Comparison of ENCODE assay signal across 26 cellular contexts in the genomic region with DNA sequence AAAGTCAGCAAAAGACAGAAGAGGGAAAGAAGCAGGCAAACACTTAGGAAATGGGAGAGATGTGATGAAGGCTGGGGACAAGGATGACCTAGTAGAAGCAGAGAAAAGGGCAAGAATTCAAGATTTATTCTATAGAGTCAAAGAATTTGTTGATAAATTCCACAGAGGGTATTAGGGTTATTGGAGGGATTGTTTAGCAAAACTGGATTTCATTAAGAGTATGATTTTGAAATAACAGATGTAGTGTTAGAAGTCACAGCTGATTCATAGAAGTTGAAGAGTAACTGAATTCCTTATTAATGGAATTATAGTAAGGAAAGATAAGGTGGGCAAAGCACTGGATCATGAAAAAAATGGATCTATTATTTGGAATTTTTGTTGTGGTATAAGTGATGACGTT.
"Had no signal": no experiment of that assay in that cellular context is flagged by ENCODE, and none has a peak within 500 bp of the region (broad histone marks: within the 10 kb centered on the region; RNA-seq: fewer than 3 reads in every experiment).

No MANE protein-coding gene starts in this region.

- H3K9me3 Mint-ChIP-seq: activated naive CD4-positive, alpha-beta T cell treated with anti-CD3 and anti-CD28 coated beads, Interleukin-2, amount 50 U/mL, for 72 hours; activated T-helper 17 cell treated with anti-CD3 and anti-CD28 coated beads, Interleukin-2, amount 50 U/mL, for 72 hours; natural killer cell treated with Interleukin-12 subunit alpha and Interleukin-12 subunit beta and Interleukin-15 and Interleukin-18, amount 100 ng/mL, for 72 hours had no signal

- H3K27me3 ChIP-seq: esophagus squamous epithelium, gastroesophageal sphincter, hepatocyte, right lobe of liver had no signal

- H3K4me3 ChIP-seq: esophagus squamous epithelium, gastroesophageal sphincter, hepatocyte, right lobe of liver, thoracic aorta had no signal

- H3K27ac Mint-ChIP-seq: activated CD8-positive, alpha-beta T cell treated with anti-CD3 and anti-CD28 coated beads for 36 hours; activated T-helper 17 cell treated with anti-CD3 and anti-CD28 coated beads, Interleukin-2, amount 50 U/mL, for 72 hours; natural killer cell treated with Interleukin-12 subunit alpha and Interleukin-12 subunit beta and Interleukin-15 and Interleukin-18, amount 100 ng/mL, for 72 hours; progenitor cell of endocrine pancreas; stimulated activated naive CD8-positive, alpha-beta T cell treated with anti-CD3 and anti-CD28 coated beads, Interleukin-15, Interleukin-2, amounts not matched to agents 100 ng/mL and 50 ng/mL, for 24 hours; T-helper 1 cell treated with Interleukin-12 subunit alpha and Interleukin-12 subunit beta and Interleukin-4 antibody, amounts not matched to agents 30 μg/mL and 1 μg/mL, for 36 hours had no signal

- H3K9me3 ChIP-seq: esophagus squamous epithelium, gastroesophageal sphincter, right lobe of liver, thoracic aorta had no signal

- H2AFZ ChIP-seq: hepatocyte had no signal

- H3K4me1 ChIP-seq: gastroesophageal sphincter, right lobe of liver had no signal

- H3K27ac ChIP-seq: epithelial cell of prostate, esophagus squamous epithelium, gastroesophageal sphincter, hepatocyte, right lobe of liver, thoracic aorta, WERI-Rb-1 had no signal

- DNase-seq: activated CD4-positive, alpha-beta T cell treated with anti-CD3 and anti-CD28 coated beads, Interleukin-2, amount 50 U/mL, for 1 hour; activated CD4-positive, CD25-positive, alpha-beta regulatory T cell treated with anti-CD3 and anti-CD28 coated beads, Interleukin-2, amount 50 U/mL, for 72 hours; activated CD8-positive, alpha-beta T cell treated with anti-CD3 and anti-CD28 coated beads for 36 hours; activated gamma-delta T cell treated with Interleukin-2 at 50 U/mL for 16 hours; activated T-cell treated with anti-CD3 and anti-CD28 coated beads, Interleukin-2, amount 50 U/mL, for 4 hours; anterior cingulate cortex; dermis blood vessel endothelial cell; effector CD8-positive, alpha-beta T cell; esophagus squamous epithelium; left colon; right lobe of liver; stimulated activated CD4-positive, alpha-beta T cell treated with anti-CD3 and anti-CD28 coated beads, Interleukin-2, amount 100 ng/mL, for 48 hours; SW 1271; T1000; trophoblast cell; WERI-Rb-1 had no signal

- H3K27me3 Mint-ChIP-seq: activated CD8-positive, alpha-beta T cell treated with anti-CD3 and anti-CD28 coated beads for 36 hours; activated T-helper 17 cell treated with anti-CD3 and anti-CD28 coated beads, Interleukin-2, amount 50 U/mL, for 72 hours; natural killer cell treated with Interleukin-12 subunit alpha and Interleukin-12 subunit beta and Interleukin-15 and Interleukin-18, amount 100 ng/mL, for 72 hours; progenitor cell of endocrine pancreas; stimulated activated naive CD8-positive, alpha-beta T cell treated with anti-CD3 and anti-CD28 coated beads, Interleukin-15, Interleukin-2, amounts not matched to agents 100 ng/mL and 50 ng/mL, for 24 hours had no signal

- H3K4me1 Mint-ChIP-seq: activated T-helper 17 cell treated with anti-CD3 and anti-CD28 coated beads, Interleukin-2, amount 50 U/mL, for 72 hours had no signal

- H3K4me3 Mint-ChIP-seq: activated CD8-positive, alpha-beta T cell treated with anti-CD3 and anti-CD28 coated beads for 36 hours; activated T-cell treated with anti-CD3 and anti-CD28 coated beads, Interleukin-2, amount 50 U/mL, for 4 hours; activated T-helper 17 cell treated with anti-CD3 and anti-CD28 coated beads, Interleukin-2, amount 50 U/mL, for 72 hours; natural killer cell treated with Interleukin-12 subunit alpha and Interleukin-12 subunit beta and Interleukin-15 and Interleukin-18, amount 100 ng/mL, for 72 hours; stimulated activated naive CD8-positive, alpha-beta T cell treated with anti-CD3 and anti-CD28 coated beads, Interleukin-15, Interleukin-2, amounts not matched to agents 100 ng/mL and 50 ng/mL, for 24 hours; T-helper 1 cell treated with Interleukin-12 subunit alpha and Interleukin-12 subunit beta and Interleukin-4 antibody, amounts not matched to agents 30 μg/mL and 1 μg/mL, for 36 hours had no signal

- H3K36me3 ChIP-seq: right lobe of liver, thoracic aorta had no signal

- ATAC-seq: activated CD8-positive, alpha-beta T cell treated with anti-CD3 and anti-CD28 coated beads for 36 hours; activated naive CD4-positive, alpha-beta T cell treated with anti-CD3 and anti-CD28 coated beads, Interleukin-2, amount 50 U/mL, for 72 hours; activated T-cell treated with anti-CD3 and anti-CD28 coated beads, Interleukin-2, amount 50 U/mL, for 4 hours; activated T-helper 17 cell treated with anti-CD3 and anti-CD28 coated beads, Interleukin-2, amount 50 U/mL, for 72 hours; gastroesophageal sphincter; left colon; natural killer cell treated with Interleukin-12 subunit alpha and Interleukin-12 subunit beta and Interleukin-15 and Interleukin-18, amount 100 ng/mL, for 72 hours; right lobe of liver had no signal

- H3K4me2 ChIP-seq: hepatocyte had no signal
